1 cellular context compared by ENCODE assay signal in the genomic region with DNA sequence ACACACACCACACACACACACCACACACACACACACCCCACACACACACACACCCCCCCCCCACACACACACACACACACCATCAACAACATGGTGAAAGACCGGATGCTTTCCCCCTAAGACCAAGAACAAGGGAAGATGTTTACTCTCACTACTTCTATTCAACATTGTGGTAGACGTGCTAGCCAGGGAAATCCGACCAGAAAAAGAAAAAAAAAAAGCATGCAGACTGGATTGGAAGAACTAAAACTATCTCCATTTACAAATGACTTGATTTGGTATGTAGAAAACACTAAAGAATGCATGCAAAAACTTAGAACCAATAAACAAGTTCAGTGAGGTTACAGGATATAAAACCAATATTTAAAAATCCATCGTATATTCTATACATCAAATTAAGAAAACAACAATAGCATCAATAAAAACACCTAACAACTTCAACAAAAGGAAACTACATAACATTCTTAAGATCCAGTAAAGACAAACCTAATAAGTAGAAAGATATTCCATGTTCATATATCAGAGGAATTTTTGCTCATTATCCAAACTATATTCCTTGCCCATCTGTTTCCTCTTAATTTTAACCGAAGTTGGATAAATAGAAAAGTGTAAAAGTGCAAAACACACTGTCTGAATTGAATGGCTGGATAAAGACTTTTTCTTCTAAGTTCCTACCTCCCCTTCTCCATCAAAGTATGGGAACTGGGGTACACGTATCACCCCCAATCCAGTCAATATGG.
TF ChIP-seq lines count a peak whose summit lies in the region.

No MANE protein-coding gene starts in this region.

TF ChIP-seq in SK-N-SH, 30 proteins besides CTCF, POLR2A, EP300 and RAD21:
- no peak for TF ChIP-seq SIN3A (IDR thresholded peaks at IDR 0.05; ENCODE audit: borderline replicate concordance, low read depth, low read length)
- TF ChIP-seq, protein P1, sequence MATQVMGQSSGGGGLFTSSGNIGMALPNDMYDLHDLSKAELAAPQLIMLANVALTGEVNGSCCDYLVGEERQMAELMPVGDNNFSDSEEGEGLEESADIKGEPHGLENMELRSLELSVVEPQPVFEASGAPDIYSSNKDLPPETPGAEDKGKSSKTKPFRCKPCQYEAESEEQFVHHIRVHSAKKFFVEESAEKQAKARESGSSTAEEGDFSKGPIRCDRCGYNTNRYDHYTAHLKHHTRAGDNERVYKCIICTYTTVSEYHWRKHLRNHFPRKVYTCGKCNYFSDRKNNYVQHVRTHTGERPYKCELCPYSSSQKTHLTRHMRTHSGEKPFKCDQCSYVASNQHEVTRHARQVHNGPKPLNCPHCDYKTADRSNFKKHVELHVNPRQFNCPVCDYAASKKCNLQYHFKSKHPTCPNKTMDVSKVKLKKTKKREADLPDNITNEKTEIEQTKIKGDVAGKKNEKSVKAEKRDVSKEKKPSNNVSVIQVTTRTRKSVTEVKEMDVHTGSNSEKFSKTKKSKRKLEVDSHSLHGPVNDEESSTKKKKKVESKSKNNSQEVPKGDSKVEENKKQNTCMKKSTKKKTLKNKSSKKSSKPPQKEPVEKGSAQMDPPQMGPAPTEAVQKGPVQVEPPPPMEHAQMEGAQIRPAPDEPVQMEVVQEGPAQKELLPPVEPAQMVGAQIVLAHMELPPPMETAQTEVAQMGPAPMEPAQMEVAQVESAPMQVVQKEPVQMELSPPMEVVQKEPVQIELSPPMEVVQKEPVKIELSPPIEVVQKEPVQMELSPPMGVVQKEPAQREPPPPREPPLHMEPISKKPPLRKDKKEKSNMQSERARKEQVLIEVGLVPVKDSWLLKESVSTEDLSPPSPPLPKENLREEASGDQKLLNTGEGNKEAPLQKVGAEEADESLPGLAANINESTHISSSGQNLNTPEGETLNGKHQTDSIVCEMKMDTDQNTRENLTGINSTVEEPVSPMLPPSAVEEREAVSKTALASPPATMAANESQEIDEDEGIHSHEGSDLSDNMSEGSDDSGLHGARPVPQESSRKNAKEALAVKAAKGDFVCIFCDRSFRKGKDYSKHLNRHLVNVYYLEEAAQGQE (IDR thresholded peaks at IDR 0.05; ENCODE audit: low read depth, low read length), result no peak
- TF ChIP-seq TCF12 (IDR thresholded peaks at IDR 0.05), result no peak
- TF ChIP-seq EZH2phosphoT487 (IDR thresholded peaks at IDR 0.05; ENCODE audit: borderline replicate concordance, low read depth), result no peak
- no peak for TF ChIP-seq CHD2 (IDR thresholded peaks at IDR 0.05; ENCODE audit: low read length, partially characterized antibody)
- TF ChIP-seq GABPA (IDR thresholded peaks at IDR 0.05; ENCODE audit: low read depth), result no peak
- no peak for TF ChIP-seq RFX5 (IDR thresholded peaks at IDR 0.05; ENCODE audit: low read length)
- TF ChIP-seq YY1 (IDR thresholded peaks at IDR 0.05; ENCODE audit: low read depth), result no peak
- TF ChIP-seq FOXJ3 (CRISPR knock-in tag; IDR thresholded peaks at IDR 0.05), result no peak
- TF ChIP-seq GATA2 (CRISPR knock-in tag; IDR thresholded peaks at IDR 0.05), result no peak
TF ChIP-seq in SK-N-SH: peak in this region for 0.
